Comparison of ENCODE assay signal across 8 cellular contexts in genomic region chr15:27059610-27060202, GRCh38.
DNase-seq lines count a peak whose midpoint lies in the region; ATAC-seq and TF ChIP-seq lines count a peak whose summit lies in the region.

No MANE protein-coding gene starts in this region.

- H3K27ac ChIP-seq in heart left ventricle = no peak overlapping the region
- no peak overlapping the region for H3K27ac ChIP-seq in RWPE2 (ENCODE audit: poor library complexity, severe bottlenecking)

- H3K4me1 ChIP-seq in heart left ventricle (no peaks in the 10 kb centered on the region), RWPE2 (ENCODE audit: insufficient read depth, poor library complexity, severe bottlenecking) (no peaks in the 10 kb centered on the region)

- ATAC-seq in heart left ventricle (peak in 2 of 4 donors; percentile 26 to 60), Right ventricle myocardium superior (ENCODE audit: poor library complexity) (no peak), RWPE2 (ENCODE audit: low read depth) (peak; percentile 72), HG03565 (IDR thresholded peaks at IDR 0.05; ENCODE audit: unreplicated experiment) (no peak), HG03045 (IDR thresholded peaks at IDR 0.05; ENCODE audit: unreplicated experiment) (no peak)

- TF ChIP-seq CTCF in heart left ventricle (IDR thresholded peaks at IDR 0.05) (peak; percentile 27 to 71 (median 56)), RWPE2 (IDR thresholded peaks at IDR 0.05; ENCODE audit: poor library complexity, severe bottlenecking) (peak; percentile 86)

- WGBS in heart left ventricle, 4 donors = 9 to 21% (median 11%) methylated on average over 3 of the region's 3 CpGs

- intact Hi-C loops in heart left ventricle (cut with DNase I) = loop anchor here in 7 of 10 donors (2.0 to 10.0 kb wide), 4 partner anchors 65 to 305 kb away; no protein-coding TSS in a partner anchor
- intact Hi-C loops in Right ventricle myocardium superior (cut with DNase I) = no loop called here

- no peak for DNase-seq in heart left ventricle
- DNase-seq in Right ventricle myocardium superior = no peak
- peak; percentile 46 for DNase-seq in HuH-7 (ENCODE audit: low spot score)
- DNase-seq in RWPE2 (ENCODE audit: low spot score) = no peak
- DNase-seq in fibroblast of peridontal ligament (ENCODE audit: extremely low read depth) = peak; percentile 2
- DNase-seq in putamen (ENCODE audit: low spot score) = peak; percentile 24

- no peak overlapping the region for H3K4me3 ChIP-seq in heart left ventricle
- no peak overlapping the region for H3K4me3 ChIP-seq in RWPE2 (ENCODE audit: severe bottlenecking)

- no peak for TF ChIP-seq POLR2A in heart left ventricle (IDR thresholded peaks at IDR 0.05)

- H3K9me3 ChIP-seq in heart left ventricle = no peaks in the 10 kb centered on the region
- H3K9me3 ChIP-seq in RWPE2 (ENCODE audit: severe bottlenecking) = no peaks in the 10 kb centered on the region

- no peaks in the 10 kb centered on the region for H3K36me3 ChIP-seq in heart left ventricle
- no peaks in the 10 kb centered on the region for H3K36me3 ChIP-seq in RWPE2 (ENCODE audit: low read depth)

- H3K27me3 ChIP-seq in heart left ventricle (peaks cover 0 to 4% (median 0%) of the 10 kb centered on the region in 9 donors), RWPE2 (ENCODE audit: insufficient read depth, poor library complexity, severe bottlenecking) (no peaks in the 10 kb centered on the region)

Comparison
In these comparisons a context has a peak if more than half of its experiments do, and no peak if none do; other contexts are left out.
1. DNase-seq: peak in HuH-7 (single experiment), fibroblast of peridontal ligament (single experiment) and putamen (single experiment); none in heart left ventricle (0 of 5), Right ventricle myocardium superior (single experiment) and RWPE2 (single experiment).